1 cellular context compared by ENCODE assay signal in genomic region chr1:222712253-222713090, GRCh38.
TF ChIP-seq lines count a peak whose summit lies in the region.

Gene AIDA, minus strand, starts transcription at chr1:222712491. Its CDS starts 174 bp downstream, at chr1:222712317.
Gene BROX, plus strand, starts transcription at chr1:222712564. Its CDS starts 3,136 bp downstream, at chr1:222715700.

TF ChIP-seq in K562, 482 proteins besides CTCF, POLR2A, EP300 and RAD21 (continued from another document and continues in another):
- TF ChIP-seq HINFP (tag; conservative IDR thresholded peaks at IDR 0.05; ENCODE audit: low read depth), result no peak
- no peak for TF ChIP-seq MEIS2 (IDR thresholded peaks at IDR 0.05; ENCODE audit: partially characterized antibody)
- no peak for TF ChIP-seq SRSF3 (IDR thresholded peaks at IDR 0.05; ENCODE audit: insufficient read depth, low read length)
- TF ChIP-seq CXXC5 (CRISPR knock-in tag; IDR thresholded peaks at IDR 0.05), result peak; percentile 90
- TF ChIP-seq HLTF (IDR thresholded peaks at IDR 0.05), result no peak
- TF ChIP-seq ASH1L (IDR thresholded peaks at IDR 0.05; ENCODE audit: borderline replicate concordance, low read depth, partially characterized antibody), result peak; percentile 88
- no peak for TF ChIP-seq ZNF518B (CRISPR knock-in tag; IDR thresholded peaks at IDR 0.05)
- peak; percentile 76; the same call in 1 of the 2 replicates for TF ChIP-seq ZNF76 (CRISPR knock-in tag; IDR thresholded peaks at IDR 0.05; ENCODE audit: borderline replicate concordance)
- no peak for TF ChIP-seq BCOR (IDR thresholded peaks at IDR 0.05)
- peak; percentile 25 for TF ChIP-seq ZFP36 (IDR thresholded peaks at IDR 0.05; ENCODE audit: low read depth, low read length, partially characterized antibody)
- no peak for TF ChIP-seq U2AF2 (optimal IDR thresholded peaks at IDR 0.05; ENCODE audit: low read depth, low read length)
- peak; percentile 98 to 99 (median 98) for TF ChIP-seq YY1 (IDR thresholded peaks at IDR 0.05; ENCODE audit: borderline replicate concordance in 1 of 3, control insufficient read depth in 1 of 3, extremely low read depth in 1 of 3, insufficient read depth in 3 of 3, insufficient read length in 1 of 3, insufficient replicate concordance in 2 of 3, low read depth in 1 of 3, low read length in 2 of 3)
- peak; percentile 75 for TF ChIP-seq BACH1 (tag; IDR thresholded peaks at IDR 0.05)
- TF ChIP-seq FOXP1 (CRISPR knock-in tag; IDR thresholded peaks at IDR 0.05), result no peak
- no peak for TF ChIP-seq COPS2 (conservative IDR thresholded peaks at IDR 0.05)
- TF ChIP-seq HDGF (IDR thresholded peaks at IDR 0.05), result no peak
- TF ChIP-seq NFIX (CRISPR knock-in tag; IDR thresholded peaks at IDR 0.05; ENCODE audit: low read depth), result no peak; the same call in 1 of the 2 replicates
- TF ChIP-seq MYC (IDR thresholded peaks at IDR 0.05; ENCODE audit: low read depth, low read length), result peak; percentile 65
- peak; percentile 86; the same call in 1 of the 2 replicates for TF ChIP-seq MYC (CRISPR knock-in tag; IDR thresholded peaks at IDR 0.05; ENCODE audit: borderline replicate concordance, low read depth)
- TF ChIP-seq IRF9 (tag; IDR thresholded peaks at IDR 0.05), result peak; percentile 66
- no peak for TF ChIP-seq CREB5 (CRISPR knock-in tag; IDR thresholded peaks at IDR 0.05)
- TF ChIP-seq ZNF253 (CRISPR knock-in tag; conservative IDR thresholded peaks at IDR 0.05), result no peak
- TF ChIP-seq SLC30A9 (CRISPR knock-in tag; IDR thresholded peaks at IDR 0.05), result no peak
- peak; percentile 72; the same call in 1 of the 2 replicates for TF ChIP-seq SIN3B (IDR thresholded peaks at IDR 0.05; ENCODE audit: low read depth)
- no peak; the same call in 1 of the 2 replicates for TF ChIP-seq TEAD4 (IDR thresholded peaks at IDR 0.05; ENCODE audit: low read length)
- no peak for TF ChIP-seq TEAD4 (CRISPR knock-in tag; IDR thresholded peaks at IDR 0.05; ENCODE audit: borderline replicate concordance)
- TF ChIP-seq ZBTB12 (CRISPR knock-in tag; IDR thresholded peaks at IDR 0.05), result peak; percentile 71
- no peak for TF ChIP-seq FUS (optimal IDR thresholded peaks at IDR 0.05; ENCODE audit: low read depth, low read length)
- TF ChIP-seq ZNF778 (CRISPR knock-in tag; IDR thresholded peaks at IDR 0.05), result no peak
- TF ChIP-seq ZNF175 (CRISPR knock-in tag; IDR thresholded peaks at IDR 0.05; ENCODE audit: low read depth), result peak; percentile 92
- TF ChIP-seq SRSF1 (IDR thresholded peaks at IDR 0.05; ENCODE audit: low read depth, low read length), result no peak
- no peak for TF ChIP-seq PHTF2 (CRISPR knock-in tag; IDR thresholded peaks at IDR 0.05)
- no peak for TF ChIP-seq IFI16 (CRISPR knock-in tag; IDR thresholded peaks at IDR 0.05)
- no peak; the same call in 1 of the 2 replicates for TF ChIP-seq ZNF445 (CRISPR knock-in tag; IDR thresholded peaks at IDR 0.05; ENCODE audit: low read depth)
- TF ChIP-seq TBP (optimal IDR thresholded peaks at IDR 0.05; ENCODE audit: low read depth, low read length), result no peak
- TF ChIP-seq POU5F1 (IDR thresholded peaks at IDR 0.05; ENCODE audit: borderline replicate concordance, low read depth, low read length, partially characterized antibody), result no peak
- peak; percentile 72 for TF ChIP-seq CEBPG (CRISPR knock-in tag; IDR thresholded peaks at IDR 0.05)
- peak in 1 of 2 experiments; percentile 76; a peak in 2 of 4 replicates for TF ChIP-seq CEBPG (tag; conservative IDR thresholded peaks at IDR 0.05 in 1 of 2, IDR thresholded peaks at IDR 0.05 in 1 of 2)
- peak; percentile 63 to 82; a peak in 2 of 4 replicates for TF ChIP-seq SIN3A (IDR thresholded peaks at IDR 0.05; ENCODE audit: borderline replicate concordance in 2 of 2, control insufficient read depth in 1 of 2, low read depth in 2 of 2, low read length in 2 of 2)
- TF ChIP-seq ZHX1 (conservative IDR thresholded peaks at IDR 0.05; ENCODE audit: low read length), result peak; percentile 98
- TF ChIP-seq ZNF655 (CRISPR knock-in tag; IDR thresholded peaks at IDR 0.05), result no peak
- TF ChIP-seq ZNF354B (CRISPR knock-in tag; IDR thresholded peaks at IDR 0.05), result no peak
- no peak for TF ChIP-seq CBX5 (IDR thresholded peaks at IDR 0.05; ENCODE audit: borderline replicate concordance, low read depth)
- no peak for TF ChIP-seq PHF21A (IDR thresholded peaks at IDR 0.05; ENCODE audit: borderline replicate concordance, low read depth)
- TF ChIP-seq PHB2 (IDR thresholded peaks at IDR 0.05; ENCODE audit: low read depth), result 0 out of 2 replicates have a peak, but pooled peaks have one; percentile 41
- no peak for TF ChIP-seq HDAC2 (IDR thresholded peaks at IDR 0.05)
- TF ChIP-seq BMI1 (IDR thresholded peaks at IDR 0.05; ENCODE audit: low read length), result no peak
- TF ChIP-seq CBFB (CRISPR knock-in tag; IDR thresholded peaks at IDR 0.05), result 0 out of 2 replicates have a peak, but pooled peaks have one; percentile 64
- TF ChIP-seq ZC3H8 (IDR thresholded peaks at IDR 0.05), result peak; percentile 60; the same call in 1 of the 2 replicates
- no peak for TF ChIP-seq ZEB2 (IDR thresholded peaks at IDR 0.05)
- peak; percentile 77 for TF ChIP-seq BRD9 (IDR thresholded peaks at IDR 0.05; ENCODE audit: low read depth, partially characterized antibody)
- no peak; the same call in 1 of the 2 replicates for TF ChIP-seq CAMTA2 (CRISPR knock-in tag; conservative IDR thresholded peaks at IDR 0.05)
- TF ChIP-seq GABPB2 (CRISPR knock-in tag; conservative IDR thresholded peaks at IDR 0.05), result no peak
- no peak for TF ChIP-seq TFAM (CRISPR knock-in tag; conservative IDR thresholded peaks at IDR 0.05)
- TF ChIP-seq XRCC3 (IDR thresholded peaks at IDR 0.05), result no peak
- no peak for TF ChIP-seq BDP1 (IDR thresholded peaks at IDR 0.05; ENCODE audit: insufficient read depth, insufficient read length)
